In the genomic region with DNA sequence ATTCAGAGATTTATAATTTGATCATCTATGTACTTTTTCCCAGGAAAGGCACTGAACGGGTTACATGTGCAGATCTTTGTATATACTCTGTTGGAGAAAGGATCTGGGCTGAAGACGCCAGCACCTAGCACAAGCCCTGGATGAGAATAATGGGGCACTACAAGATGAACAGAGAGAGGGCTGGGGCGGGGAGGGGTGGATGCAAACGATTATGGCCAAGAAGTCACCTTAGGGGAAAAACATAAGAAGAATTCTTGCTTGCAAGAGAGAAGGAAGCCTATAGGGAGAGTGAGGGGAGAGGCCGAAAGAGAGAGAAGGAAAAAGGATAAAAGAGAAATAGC, we compare ENCODE assay signal across 8 cellular contexts. TPM values are rescaled to one million over a fixed set of nuclear protein-coding genes. Genes with fewer than 3 reads are reported as not detected.
DNase-seq lines count a peak whose midpoint lies in the region; ATAC-seq, FAIRE-seq and TF ChIP-seq lines count a peak whose summit lies in the region.

No MANE protein-coding gene starts in this region.

- no peak for TF ChIP-seq RAD21 in K562 (CRISPR knock-in tag; conservative IDR thresholded peaks at IDR 0.05 in 1 of 2, IDR thresholded peaks at IDR 0.05 in 1 of 2)

- no peak for TF ChIP-seq EP300 in K562 (IDR thresholded peaks at IDR 0.05; ENCODE audit: low read length)

- H3K4me2 ChIP-seq in K562 (ENCODE audit: insufficient read depth, low read length), result peak overlapping the region; percentile 99

- intact Hi-C loops in Right ventricle myocardium inferior (cut with DNase I), result no loop called here
- intact Hi-C loops in Right ventricle myocardium superior (cut with DNase I), result loop anchor here (2.0 kb wide), 1 partner anchor 177 kb away; no protein-coding TSS in a partner anchor
- intact Hi-C loops in K562 (cut with micrococcal nuclease), result no loop called here
- intact Hi-C loops in vagina (cut with DNase I), result loop anchor here (5.0 to 10.0 kb wide), 2 partner anchors 179 to 1098 kb away; partner anchors contain the start of gene ZNF488

- no TSS peak for BruUV-seq in K562 (replicated peaks; lab: Mats Ljungman, UMichigan)

- ATAC-seq in Right ventricle myocardium inferior (no peak), Right ventricle myocardium superior (ENCODE audit: poor library complexity) (no peak), K562 (no peak), left lobe of liver (no peak), GM19463 (IDR thresholded peaks at IDR 0.05; ENCODE audit: unreplicated experiment) (no peak)

- WGBS in K562 (ENCODE audit: insufficient coverage, low coverage, missing lambda C conversion rate), result 9% methylated on average over 5 of the region's 5 CpGs

- 0 out of 2 replicates have a peak, but pooled peaks cover 5% of the 10 kb centered on the region for H4K20me1 ChIP-seq in K562 (replicated peaks; ENCODE audit: control insufficient read depth, insufficient read depth, low read length)

- H3K4me1 ChIP-seq in K562 (replicated peaks in 1 of 2; ENCODE audit: control insufficient read depth in 2 of 2, insufficient read depth in 2 of 2, low read length in 2 of 2) (peaks cover 2 to 22% of the 10 kb centered on the region in 2 experiments; a peak in 3 of 5 replicates), muscle layer of colon (ENCODE audit: insufficient read depth, low read length) (peaks cover 10% of the 10 kb centered on the region), vagina (peaks cover 27% of the 10 kb centered on the region)

- H3K9me3 ChIP-seq in K562 (replicated peaks; ENCODE audit: control insufficient read depth, insufficient read depth, low read depth, low read length) (no peaks in the 10 kb centered on the region), muscle layer of colon (ENCODE audit: low read length) (no peaks in the 10 kb centered on the region), vagina (no peaks in the 10 kb centered on the region)

- no peaks in the 10 kb centered on the region for H3K9me1 ChIP-seq in K562 (ENCODE audit: control insufficient read depth, insufficient read depth, low read length)

- H3K27me3 ChIP-seq in K562 (ENCODE audit: control insufficient read depth in 2 of 2, insufficient read depth in 2 of 2, low read length in 2 of 2) (peaks cover 25 to 51% of the 10 kb centered on the region in 2 experiments; a peak in 4 of 5 replicates), muscle layer of colon (ENCODE audit: control insufficient read depth in 1 of 2, insufficient read depth in 2 of 2, low read length in 2 of 2) (no peaks in the 10 kb centered on the region), vagina (no peaks in the 10 kb centered on the region)

- DNase-seq in Right ventricle myocardium inferior (ENCODE audit: missing footprints), result peak; percentile 37
- DNase-seq in Right ventricle myocardium superior, result no peak
- DNase-seq in K562 (ENCODE audit: extremely low read depth in 1 of 4, low spot score in 3 of 4), result no peak
- DNase-seq in vagina (ENCODE audit: extremely low spot score in 2 of 2), result no peak
- DNase-seq in T-helper 9 cell, result no peak
- DNase-seq in left lobe of liver (ENCODE audit: low spot score), result no peak

- H2AFZ ChIP-seq in K562 (ENCODE audit: low read depth, low read length), result peak overlapping the region; percentile 100

- TF ChIP-seq CTCF in K562 (IDR thresholded peaks at IDR 0.05 in 2 of 3, conservative IDR thresholded peaks at IDR 0.05 in 1 of 3; ENCODE audit: insufficient read depth in 2 of 3, low read depth in 1 of 3, low read length in 3 of 3) (no peak), vagina (IDR thresholded peaks at IDR 0.05) (no peak)

- CTCF ChIA-PET in K562 (lab: Yijun Ruan, JAX; ENCODE audit: low intra/inter-chr PET ratio), result no interaction called here

- POLR2A ChIA-PET in K562 (lab: Yijun Ruan, JAX), result interaction anchor here (0.7 to 2.8 kb wide), 2 partner anchors 176 to 1096 kb away, joined by 3 to 7 read pairs; no protein-coding TSS in a partner anchor

- in situ Hi-C loops in K562 (cut with MboI), result loop anchor here (5.0 to 25.0 kb wide), 3 partner anchors 177 to 1603 kb away; partner anchors contain the start of gene ZNF488

- H3K4me3 ChIP-seq in K562, result peak overlapping the region; percentile 61
- peak overlapping the region; percentile 77 to 80 for H3K4me3 ChIP-seq in muscle layer of colon (ENCODE audit: low read depth in 1 of 2, low read length in 2 of 2)
- peak overlapping the region; percentile 57 to 81 for H3K4me3 ChIP-seq in vagina

- H3K36me3 ChIP-seq in K562 (ENCODE audit: control insufficient read depth, insufficient read depth, low read length), result no peaks in the 10 kb centered on the region
- H3K36me3 ChIP-seq in muscle layer of colon (ENCODE audit: insufficient read depth, low read length), result no peaks in the 10 kb centered on the region
- no peaks in the 10 kb centered on the region for H3K36me3 ChIP-seq in vagina

- FAIRE-seq in K562 (lab: Jason Lieb, UNC), result no peak

- H3K9ac ChIP-seq in K562 (ENCODE audit: insufficient read depth in 1 of 2, low read depth in 2 of 2, low read length in 2 of 2) (peak overlapping the region; percentile 67 to 93), muscle layer of colon (ENCODE audit: low read length) (peak overlapping the region; percentile 75)

- no peaks in the 10 kb centered on the region for H3K79me2 ChIP-seq in K562 (ENCODE audit: control insufficient read depth, insufficient read depth, low read length)

- TF ChIP-seq POLR2A in K562 (conservative IDR thresholded peaks at IDR 0.05), result no peak
- TF ChIP-seq POLR2A in vagina (IDR thresholded peaks at IDR 0.05), result no peak

- H3K27ac ChIP-seq in K562 (ENCODE audit: extremely low read depth, low read depth, low read length) (no peak overlapping the region; the same call in 2 of the 3 replicates), muscle layer of colon (ENCODE audit: low read depth, low read length) (peak overlapping the region; percentile 26), vagina (peak overlapping the region; percentile 85)

TF ChIP-seq in K562, 482 proteins besides CTCF, POLR2A, EP300 and RAD21:
- TF ChIP-seq YBX1 (IDR thresholded peaks at IDR 0.05) (no peak), PHB2 (IDR thresholded peaks at IDR 0.05; ENCODE audit: low read depth) (0 out of 2 replicates have a peak, but pooled peaks have one; percentile 21), CBFA2T2 (conservative IDR thresholded peaks at IDR 0.05) (no peak), ZFPM2 (CRISPR knock-in tag; IDR thresholded peaks at IDR 0.05) (no peak), SREBF2 (CRISPR knock-in tag; IDR thresholded peaks at IDR 0.05) (no peak), SMAD3 (CRISPR knock-in tag; conservative IDR thresholded peaks at IDR 0.05) (no peak), ARID1B (IDR thresholded peaks at IDR 0.05) (0 out of 2 replicates have a peak, but pooled peaks have one; percentile 2), PURB (CRISPR knock-in tag; IDR thresholded peaks at IDR 0.05; ENCODE audit: low read depth) (no peak), OTX1 (CRISPR knock-in tag; IDR thresholded peaks at IDR 0.05) (0 out of 2 replicates have a peak, but pooled peaks have one; percentile 16), THRB (CRISPR knock-in tag; conservative IDR thresholded peaks at IDR 0.05) (0 out of 2 replicates have a peak, but pooled peaks have one; percentile 46), DPF2 (IDR thresholded peaks at IDR 0.05) (no peak), TFAM (CRISPR knock-in tag; conservative IDR thresholded peaks at IDR 0.05) (no peak), CBX2 (IDR thresholded peaks at IDR 0.05; ENCODE audit: insufficient read depth, low read length, poor library complexity, severe bottlenecking) (peak; percentile 49)
- TF ChIP-seq, protein P1, sequence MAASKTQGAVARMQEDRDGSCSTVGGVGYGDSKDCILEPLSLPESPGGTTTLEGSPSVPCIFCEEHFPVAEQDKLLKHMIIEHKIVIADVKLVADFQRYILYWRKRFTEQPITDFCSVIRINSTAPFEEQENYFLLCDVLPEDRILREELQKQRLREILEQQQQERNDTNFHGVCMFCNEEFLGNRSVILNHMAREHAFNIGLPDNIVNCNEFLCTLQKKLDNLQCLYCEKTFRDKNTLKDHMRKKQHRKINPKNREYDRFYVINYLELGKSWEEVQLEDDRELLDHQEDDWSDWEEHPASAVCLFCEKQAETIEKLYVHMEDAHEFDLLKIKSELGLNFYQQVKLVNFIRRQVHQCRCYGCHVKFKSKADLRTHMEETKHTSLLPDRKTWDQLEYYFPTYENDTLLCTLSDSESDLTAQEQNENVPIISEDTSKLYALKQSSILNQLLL (CRISPR knock-in tag; IDR thresholded peaks at IDR 0.05; ENCODE audit: borderline replicate concordance), result no peak

RNA-seq across cellular contexts. Expression of gene ANTXRL, which starts 2.9 kb away (rescaled TPM):
- total RNA-seq in Right ventricle myocardium inferior, result not detected
- total RNA-seq in Right ventricle myocardium superior, result not detected
- not detected in 2 replicates for total RNA-seq in K562 (2011; cell fraction: chromatin; rRNA removed; ENCODE audit: low replicate concordance)
- not detected in 2 replicates for total RNA-seq in K562 (2011; cell fraction: nucleolus; rRNA removed)
- not detected in 2 replicates for total RNA-seq in K562 (2011; cell fraction: nucleoplasm; rRNA removed)
- total RNA-seq in K562 (2014; rRNA removed), result not detected in 2 replicates
- not detected in 2 replicates for total RNA-seq in K562 (2014; rRNA removed; fragmentation: Illumina TruSeq; extraction: Trizol)
- total RNA-seq in K562 (2015; rRNA removed; fragmentation: Illumina TruSeq; extraction: Trizol), result not detected in 2 replicates
- not detected in 2 replicates for total RNA-seq in K562 (2021)
- polyA plus RNA-seq in K562 (2011; rRNA removed), result not detected in 2 replicates
- polyA plus RNA-seq in K562 (2011; cell fraction: cytosol; rRNA removed), result not detected in 2 replicates
- not detected in 2 replicates for polyA plus RNA-seq in K562 (2011; cell fraction: nucleus; rRNA removed)
- 0.07 TPM in 1 of 2 replicates, not detected in the other for polyA plus RNA-seq in K562 (2012)
- not detected in 2 replicates for polyA plus RNA-seq in K562 (2014; fragmentation: Illumina TruSeq; extraction: Trizol)
- not detected for polyA plus RNA-seq in K562 (2014; fragmentation: Nextera tagmentation; extraction: Ambion mirVana)
- polyA plus RNA-seq in K562 (2014; rRNA removed), result not detected in 2 replicates
- not detected in 2 replicates for polyA minus RNA-seq in K562 (2011; rRNA and poly(A)+ RNA removed)
- polyA minus RNA-seq in K562 (2011; cell fraction: cytosol; rRNA and poly(A)+ RNA removed), result not detected in 2 replicates
- not detected in 2 replicates for polyA minus RNA-seq in K562 (2011; cell fraction: nucleus; rRNA and poly(A)+ RNA removed)
- not detected for total RNA-seq in vagina
- total RNA-seq in left lobe of liver, result not detected

Comparison
In these comparisons a context has a peak if more than half of its experiments do, and no peak if none do; other contexts are left out.
1. intact Hi-C loops: an anchor here in Right ventricle myocardium superior (2.0 kb wide) and vagina (5.0 to 10.0 kb wide); none called in Right ventricle myocardium inferior and K562.